9 cellular contexts compared by ENCODE assay signal in genomic region chr5:6146264-6146663, GRCh38.
"Had no signal": no experiment of that assay in that cellular context is flagged by ENCODE, and none has a peak within 500 bp of the region (broad histone marks: within the 10 kb centered on the region; RNA-seq: fewer than 3 reads in every experiment).

No MANE protein-coding gene starts in this region.

- H3K36me3 ChIP-seq: HAP-1 had no signal

- DNase-seq: GM23248, GOT3, H7, HFFc6, KBM-7 had no signal

- H2AFZ ChIP-seq: GM23248 had no signal

- H3K27ac ChIP-seq: GM23248, KMS-11 had no signal

- H3K4me3 ChIP-seq: GM23248, HAP-1 had no signal

- H3K9me3 ChIP-seq: HAP-1 had no signal

- FAIRE-seq: HTR-8/SVneo had no signal

- H3K4me1 ChIP-seq: HAP-1 had no signal

- H3K9ac ChIP-seq: GM23248, KMS-11 had no signal

- ATAC-seq: HCT116 had no signal

- H3K4me2 ChIP-seq: KMS-11 had no signal
